Comparison of ENCODE assay signal across 1 cellular context in genomic region chr14:103535081-103535890, GRCh38.
TF ChIP-seq lines count a peak whose summit lies in the region.

No MANE protein-coding gene starts in this region.

TF ChIP-seq in H1, 55 proteins besides CTCF, POLR2A, EP300 and RAD21:
- no peak for TF ChIP-seq CBX8 (IDR thresholded peaks at IDR 0.05; ENCODE audit: borderline replicate concordance, low read depth, low read length)
- no peak for TF ChIP-seq TEAD4 (IDR thresholded peaks at IDR 0.05; ENCODE audit: low read depth, low read length)
- no peak for TF ChIP-seq YY1 (IDR thresholded peaks at IDR 0.05; ENCODE audit: low read depth, low read length)
- TF ChIP-seq NANOG (IDR thresholded peaks at IDR 0.05; ENCODE audit: insufficient read depth, low read depth, low read length, poor library complexity, severe bottlenecking), result no peak
- no peak for TF ChIP-seq CTBP2 (IDR thresholded peaks at IDR 0.05; ENCODE audit: borderline replicate concordance, insufficient read depth, insufficient read length, low read length)
- no peak for TF ChIP-seq SP2 (IDR thresholded peaks at IDR 0.05; ENCODE audit: low read length)
- no peak for TF ChIP-seq E2F6 (IDR thresholded peaks at IDR 0.05)
- TF ChIP-seq SAP30 (IDR thresholded peaks at IDR 0.05; ENCODE audit: insufficient read depth, insufficient replicate concordance, low read length), result no peak
- no peak for TF ChIP-seq HDAC2 (IDR thresholded peaks at IDR 0.05; ENCODE audit: borderline replicate concordance in 1 of 2, low read depth in 2 of 2, low read length in 2 of 2)
- TF ChIP-seq TBP (IDR thresholded peaks at IDR 0.05; ENCODE audit: low read depth, low read length), result no peak
- TF ChIP-seq BACH1 (IDR thresholded peaks at IDR 0.05; ENCODE audit: low read length), result no peak
- TF ChIP-seq ASH2L (IDR thresholded peaks at IDR 0.05; ENCODE audit: low read length), result no peak
- TF ChIP-seq GABPA (IDR thresholded peaks at IDR 0.05; ENCODE audit: borderline replicate concordance, insufficient read depth, low read length), result no peak
- no peak for TF ChIP-seq MAX (IDR thresholded peaks at IDR 0.05)
- TF ChIP-seq RNF2 (IDR thresholded peaks at IDR 0.05; ENCODE audit: borderline replicate concordance, low read depth, low read length, missing control alignments, poor library complexity, severe bottlenecking), result no peak
- TF ChIP-seq BRCA1 (IDR thresholded peaks at IDR 0.05; ENCODE audit: low read depth, low read length), result no peak
- no peak for TF ChIP-seq SIX5 (IDR thresholded peaks at IDR 0.05; ENCODE audit: low read depth, low read length)
- no peak for TF ChIP-seq SP4 (IDR thresholded peaks at IDR 0.05; ENCODE audit: low read length)
- no peak for TF ChIP-seq ATF2 (IDR thresholded peaks at IDR 0.05; ENCODE audit: low read length)
- TF ChIP-seq HDAC6 (IDR thresholded peaks at IDR 0.05; ENCODE audit: low read depth, low read length), result no peak
